Comparison of ENCODE assay signal across 8 cellular contexts in the genomic region with DNA sequence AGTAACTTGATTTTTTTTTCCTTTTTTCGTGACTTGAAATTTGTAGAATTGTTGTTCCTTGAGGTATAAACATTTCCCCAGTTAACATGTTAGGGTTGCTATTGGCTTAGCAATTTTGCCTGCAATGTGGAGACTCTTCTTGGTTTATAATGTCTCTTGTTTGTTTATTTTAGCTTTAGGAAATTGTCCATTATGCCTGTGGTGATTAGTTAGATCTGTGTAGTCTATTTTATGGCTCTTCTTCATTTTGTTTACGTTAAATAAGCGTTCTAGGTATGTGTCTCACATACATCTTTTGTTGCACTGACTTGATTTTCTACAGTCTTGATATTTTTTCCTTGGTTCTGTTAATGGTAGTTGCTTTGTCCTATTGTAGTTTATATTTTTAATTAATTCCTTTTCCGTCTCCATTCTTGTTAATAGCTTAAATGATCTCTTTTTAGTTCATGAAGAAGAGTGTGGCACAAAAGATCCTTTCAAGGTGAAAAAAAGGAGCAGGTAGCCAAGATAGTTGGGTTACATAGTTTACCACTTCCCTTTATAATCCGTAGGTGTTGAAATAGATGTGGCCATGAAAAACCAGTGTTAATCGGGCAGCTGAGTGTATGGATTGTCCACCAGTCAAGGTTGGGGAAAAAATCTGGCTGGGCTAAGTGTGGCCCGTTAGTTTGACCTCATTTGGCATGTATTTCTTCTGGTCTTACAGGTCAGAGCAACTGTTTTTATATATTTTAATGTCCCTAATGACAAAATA. TPM values are rescaled to one million over a fixed set of nuclear protein-coding genes. Genes with fewer than 3 reads are reported as not detected.
DNase-seq lines count a peak whose midpoint lies in the region; ATAC-seq and TF ChIP-seq lines count a peak whose summit lies in the region.

No MANE protein-coding gene starts in this region.

- H3K27me3 Mint-ChIP-seq in nephron (ENCODE audit: low read depth): no peaks in the 10 kb centered on the region

- TSS peak; percentile 97 for BruUV-seq in mammary epithelial cell (replicated peaks; lab: Mats Ljungman, UMichigan)

- DNase-seq in DND-41 (no peak), LNCaP clone FGC (ENCODE audit: low read depth) (no peak), mammary epithelial cell (peak; percentile 44), NCI-H1092 (lab: John Stamatoyannopoulos, UW) (no peak), amygdala (lab: John Stamatoyannopoulos, UW) (no peak), ureter (ENCODE audit: low spot score) (no peak)

- in situ Hi-C loops in mammary epithelial cell (cut with MboI; ENCODE audit: low sequenced_read_pairs in 2 of 2): no loop called here

- H3K27ac ChIP-seq in DND-41 (ENCODE audit: low read length): peak overlapping the region; percentile 70
- peak overlapping the region; percentile 95 for H3K27ac ChIP-seq in mammary epithelial cell (ENCODE audit: insufficient read depth, low read depth, low read length)

- WGBS in mammary epithelial cell (ENCODE audit: low coverage, missing lambda C conversion rate): 36% methylated on average over 7 of the region's 7 CpGs

- peaks cover 45% of the 10 kb centered on the region for H3K4me1 Mint-ChIP-seq in nephron

- H3K9me3 ChIP-seq in DND-41 (ENCODE audit: insufficient read depth, low read length, severe bottlenecking) (no peaks in the 10 kb centered on the region), mammary epithelial cell (replicated peaks; ENCODE audit: insufficient read depth, low read length) (no peaks in the 10 kb centered on the region)

- dilution Hi-C loops in mammary epithelial cell (cut with HindIII; ENCODE audit: low sequenced_read_pairs): no loop called here

- H2AFZ ChIP-seq in DND-41 (ENCODE audit: low read depth, low read length) (no peak overlapping the region), mammary epithelial cell (ENCODE audit: low read depth, low read length) (no peak overlapping the region)

- no peaks in the 10 kb centered on the region for H3K27me3 ChIP-seq in DND-41 (ENCODE audit: insufficient read depth, low read length, poor library complexity)
- no peaks in the 10 kb centered on the region for H3K27me3 ChIP-seq in mammary epithelial cell (ENCODE audit: insufficient read depth, low read length)

- H3K9ac ChIP-seq in DND-41 (ENCODE audit: low read depth, low read length) (peak overlapping the region; percentile 17; the same call in 1 of the 2 replicates), mammary epithelial cell (ENCODE audit: insufficient read depth, low read length) (peak overlapping the region; percentile 83)

- intact Hi-C loops in mammary epithelial cell (cut with micrococcal nuclease): no loop called here

- H3K4me1 ChIP-seq in DND-41 (ENCODE audit: insufficient read depth, low read length) (peaks cover 34% of the 10 kb centered on the region), mammary epithelial cell (ENCODE audit: insufficient read depth, low read length) (peaks cover 48% of the 10 kb centered on the region)

- ATAC-seq in DND-41 (ENCODE audit: insufficient read depth, low read depth) (no peak), HG02970 (IDR thresholded peaks at IDR 0.05; ENCODE audit: low FRiP score, unreplicated experiment) (no peak)

- no peaks in the 10 kb centered on the region for H3K9me3 Mint-ChIP-seq in nephron

- CTCF ChIA-PET in mammary epithelial cell (lab: Charles Lee; ENCODE audit: low non-redundant PET): no interaction called here

- TF ChIP-seq CTCF in DND-41 (IDR thresholded peaks at IDR 0.05; ENCODE audit: borderline replicate concordance, extremely low read depth, low read length, poor library complexity, severe bottlenecking) (no peak), LNCaP clone FGC (IDR thresholded peaks at IDR 0.05; ENCODE audit: control insufficient read depth, extremely low read depth, insufficient read depth) (no peak), mammary epithelial cell (conservative IDR thresholded peaks at IDR 0.05 in 1 of 2, IDR thresholded peaks at IDR 0.05 in 1 of 2; ENCODE audit: extremely low read depth in 1 of 2, insufficient read depth in 1 of 2, low read depth in 1 of 2, low read length in 2 of 2) (no peak), nephron (IDR thresholded peaks at IDR 0.05; ENCODE audit: unreplicated experiment in 3 of 3) (no peak)

- peak overlapping the region in 1 of 2 experiments; percentile 45; a peak in 2 of 4 replicates for H3K4me3 ChIP-seq in DND-41 (ENCODE audit: low read depth in 1 of 2, low read length in 2 of 2)
- peak overlapping the region; percentile 27 for H3K4me3 ChIP-seq in LNCaP clone FGC (ENCODE audit: low read depth, low read length)
- peak overlapping the region in 1 of 3 experiments; percentile 8 for H3K4me3 ChIP-seq in mammary epithelial cell (replicated peaks in 1 of 3; ENCODE audit: insufficient read depth in 1 of 3, low read depth in 2 of 3, low read length in 3 of 3)

- H3K27ac Mint-ChIP-seq in nephron: peak overlapping the region; percentile 94

- H3K79me2 ChIP-seq in DND-41 (ENCODE audit: insufficient read depth, low read length) (peaks cover 96% of the 10 kb centered on the region), mammary epithelial cell (ENCODE audit: insufficient read depth, low read length) (peaks cover 94% of the 10 kb centered on the region)

- H3K4me2 ChIP-seq in DND-41 (ENCODE audit: insufficient read depth, low read length): peak overlapping the region; percentile 63
- peak overlapping the region; percentile 88 for H3K4me2 ChIP-seq in mammary epithelial cell (ENCODE audit: insufficient read depth, low read depth, low read length)

- H3K36me3 ChIP-seq in DND-41 (ENCODE audit: insufficient read depth, low read length) (peaks cover 6% of the 10 kb centered on the region; the same call in 1 of the 2 replicates), mammary epithelial cell (ENCODE audit: insufficient read depth, low read length) (no peaks in the 10 kb centered on the region)

- H4K20me1 ChIP-seq in DND-41 (ENCODE audit: insufficient read depth, low read length) (peaks cover 44% of the 10 kb centered on the region; the same call in 1 of the 2 replicates), mammary epithelial cell (ENCODE audit: insufficient read depth, low read length) (no peaks in the 10 kb centered on the region)

- H3K36me3 Mint-ChIP-seq in nephron (ENCODE audit: low read depth): peaks cover 9% of the 10 kb centered on the region

- H3K4me3 Mint-ChIP-seq in nephron: no peak overlapping the region

RNA-seq across cellular contexts. Expression of a gene that starts 12.1 kb away (rescaled TPM):
- 100 to 1,000 TPM; 247 to 272 TPM for total RNA-seq in mammary epithelial cell
- polyA plus RNA-seq in mammary epithelial cell: 131 TPM
- polyA minus RNA-seq in mammary epithelial cell: 618 TPM
- 260 TPM for total RNA-seq in ureter

RNA-seq across cellular contexts. Expression of a gene that starts 48.1 kb away (rescaled TPM):
- total RNA-seq in mammary epithelial cell (1 to 10 TPM; 5.7 to 6.0 TPM), ureter (8.9 TPM)
- 2.2 TPM for polyA plus RNA-seq in mammary epithelial cell
- 2.8 TPM for polyA minus RNA-seq in mammary epithelial cell
